7 cellular contexts compared by ENCODE assay signal in genomic region chr10:19328582-19328981, GRCh38.
"Had no signal": no experiment of that assay in that cellular context is flagged by ENCODE, and none has a peak within 500 bp of the region (broad histone marks: within the 10 kb centered on the region; RNA-seq: fewer than 3 reads in every experiment).

No MANE protein-coding gene starts in this region.

- H2AFZ ChIP-seq: GM23338 had no signal

- H3K9ac ChIP-seq: KMS-11 had no signal

- H3K27ac ChIP-seq: KMS-11 had no signal

- H3K4me2 ChIP-seq: GM23338, KMS-11 had no signal

- ATAC-seq: GM23338, HCT116 had no signal

- DNase-seq: H7, HFFc6, KBM-7 had no signal

- H3K9me3 ChIP-seq: HAP-1 had no signal

- H3K36me3 ChIP-seq: HAP-1 had no signal

- H3K4me3 ChIP-seq: GM23338, HAP-1 had no signal

- H3K4me1 ChIP-seq: HAP-1 had no signal
